In genomic region chr2:205383601-205384000, GRCh38 we compare ENCODE assay signal across 35 cellular contexts.
DNase-seq lines count a peak whose midpoint lies in the region; ATAC-seq, FAIRE-seq and TF ChIP-seq lines count a peak whose summit lies in the region.
"Had no signal": no experiment of that assay in that cellular context is flagged by ENCODE, and none has a peak within 500 bp of the region (broad histone marks: within the 10 kb centered on the region; RNA-seq: fewer than 3 reads in every experiment).

No MANE protein-coding gene starts in this region.

- CTCF ChIA-PET in HepG2 (lab: Yijun Ruan, JAX; ENCODE audit: low intra/inter-chr PET ratio, low total read pairs): no interaction called here
- CTCF ChIA-PET in SK-N-SH (lab: Yijun Ruan, JAX): interaction anchor here (1.0 kb wide), 1 partner anchor 21 kb away, joined by 3 read pairs; no protein-coding TSS in a partner anchor
- CTCF ChIA-PET in GM12878 (lab: Yijun Ruan, JAX): no interaction called here

- H2AFZ ChIP-seq in HepG2 (ENCODE audit: low read length) (no peak overlapping the region), SK-N-SH (ENCODE audit: low read depth) (no peak overlapping the region), GM12878 (ENCODE audit: control insufficient read depth, low read depth, low read length) (no peak overlapping the region)

- intact Hi-C loops in HepG2 (cut with micrococcal nuclease; ENCODE audit: unreplicated experiment) (no loop called here), right lobe of liver (cut with DNase I) (no loop called here), GM12878 (cut with micrococcal nuclease; ENCODE audit: unreplicated experiment) (no loop called here), testis (cut with DNase I; ENCODE audit: low total_unique reads) (no loop called here)

- RAD21 ChIA-PET in GM12878 (lab: Charles Lee; ENCODE audit: unreplicated experiment): no interaction called here

- TF ChIP-seq CTCF in HepG2 (CRISPR knock-in tag; IDR thresholded peaks at IDR 0.05): no peak
- TF ChIP-seq CTCF in right lobe of liver (IDR thresholded peaks at IDR 0.05): no peak
- TF ChIP-seq CTCF in SK-N-SH (IDR thresholded peaks at IDR 0.05): no peak
- TF ChIP-seq CTCF in GM12878 (IDR thresholded peaks at IDR 0.05 in 2 of 3, conservative IDR thresholded peaks at IDR 0.05 in 1 of 3; ENCODE audit: control insufficient read depth in 2 of 3, extremely low read depth in 1 of 3, insufficient read depth in 1 of 3, low read depth in 3 of 3, low read length in 3 of 3): no peak
- no peak for TF ChIP-seq CTCF in testis (IDR thresholded peaks at IDR 0.05)

- H3K9me3 ChIP-seq in HepG2 (ENCODE audit: low read length) (no peaks in the 10 kb centered on the region), right lobe of liver (no peaks in the 10 kb centered on the region), SK-N-SH (no peaks in the 10 kb centered on the region), GM12878 (replicated peaks; ENCODE audit: control insufficient read depth, insufficient read depth, low read length) (no peaks in the 10 kb centered on the region), testis (no peaks in the 10 kb centered on the region)
- H3K9me3 ChIP-seq: A549; BE2C; BLaER1; BLaER1 treated with 17β-estradiol and CSF1 and Interleukin-3, amounts not matched to agents 10 nM and 100 nM; Caco-2 had no signal

- H3K4me2 ChIP-seq in HepG2 (ENCODE audit: low read depth, low read length): no peak overlapping the region
- H3K4me2 ChIP-seq in SK-N-SH: no peak overlapping the region
- H3K4me2 ChIP-seq in GM12878 (ENCODE audit: control insufficient read depth, insufficient read depth): no peak overlapping the region
- H3K4me2 ChIP-seq: A549; BLaER1; BLaER1 treated with 17β-estradiol and CSF1 and Interleukin-3, amounts not matched to agents 10 nM and 100 nM had no signal

- H3K9me2 ChIP-seq in SK-N-SH: no peaks in the 10 kb centered on the region

- TF ChIP-seq RAD21 in HepG2 (CRISPR knock-in tag; IDR thresholded peaks at IDR 0.05) (no peak), SK-N-SH (IDR thresholded peaks at IDR 0.05; ENCODE audit: low read length) (no peak), GM12878 (IDR thresholded peaks at IDR 0.05; ENCODE audit: insufficient read depth, low read depth, low read length) (no peak)

- no peak for DNase-seq in HepG2 (ENCODE audit: low spot score)
- no peak for DNase-seq in right lobe of liver
- no peak for DNase-seq in SK-N-SH
- DNase-seq in GM12878 (ENCODE audit: low read depth, low spot score): no peak
- DNase-seq in stimulated activated naive CD8-positive, alpha-beta T cell treated with anti-CD3 and anti-CD28 coated beads, Interleukin-15, Interleukin-2, amounts not matched to agents 100 U/mL and 50 U/mL, for 24 hours: no peak
- no peak for DNase-seq in testis
- DNase-seq in NCI-H1436 treated with DMSO at 0.1 percent for 48 hours (lab: John Stamatoyannopoulos, UW): no peak
- DNase-seq: 8988T; ACHN; AML-193; BE2C; C1 segment of cervical spinal cord; Caco-2; Calu3; CD4-positive, alpha-beta memory T cell; CD4-positive, alpha-beta T cell; CD4-positive, CD25-positive, alpha-beta regulatory T cell; CD8-positive, alpha-beta memory T cell; CD8-positive, alpha-beta T cell; COR-L47; DMS 273 treated with DMSO at 0.1 percent for 48 hours; DMS153; DMS53; DMS79; DMS79 treated with DMSO at 0.1 percent for 48 hours; DND-41; EL had no signal

- H3K27me3 ChIP-seq in HepG2 (ENCODE audit: control insufficient read depth in 1 of 2, insufficient read depth in 2 of 2, low read length in 2 of 2) (no peaks in the 10 kb centered on the region), right lobe of liver (no peaks in the 10 kb centered on the region), SK-N-SH (ENCODE audit: insufficient read depth) (no peaks in the 10 kb centered on the region), GM12878 (replicated peaks in 1 of 2; ENCODE audit: control insufficient read depth in 2 of 2, insufficient read depth in 2 of 2, low read length in 1 of 2) (peaks cover 0 to 3% of the 10 kb centered on the region in 2 experiments; a peak in 1 of 4 replicates), testis (no peaks in the 10 kb centered on the region)
- H3K27me3 ChIP-seq: BE2C; BLaER1; BLaER1 treated with 17β-estradiol and CSF1 and Interleukin-3, amounts not matched to agents 10 nM and 100 nM had no signal

- TF ChIP-seq POLR2A in HepG2 (IDR thresholded peaks at IDR 0.05; ENCODE audit: insufficient read depth in 1 of 2, low read depth in 2 of 2, low read length in 2 of 2) (no peak), right lobe of liver (IDR thresholded peaks at IDR 0.05) (no peak), GM12878 (IDR thresholded peaks at IDR 0.05; ENCODE audit: low read depth, low read length) (no peak), testis (IDR thresholded peaks at IDR 0.05) (no peak)

- in situ Hi-C loops in HepG2 (cut with HindIII; ENCODE audit: extremely low pct_ligation_motif_present, low pct_unique_long_range_greater_than_20kb): no loop called here
- in situ Hi-C loops in GM12878 (cut with MboI): no loop called here

- H3K27ac ChIP-seq in HepG2 (ENCODE audit: extremely low read length, insufficient read depth, low read length) (no peak overlapping the region), right lobe of liver (no peak overlapping the region), SK-N-SH (ENCODE audit: low read depth in 2 of 2, low read length in 1 of 2) (peak overlapping the region in 1 of 2 experiments; percentile 60; a peak in 1 of 4 replicates), GM12878 (ENCODE audit: control insufficient read depth, insufficient read depth) (no peak overlapping the region), testis (no peak overlapping the region)
- H3K27ac ChIP-seq: 22Rv1; A549; BLaER1; BLaER1 treated with 17β-estradiol and CSF1 and Interleukin-3, amounts not matched to agents 10 nM and 100 nM; C4-2B had no signal

- H4K20me1 ChIP-seq in HepG2 (ENCODE audit: insufficient read depth, low read length) (no peaks in the 10 kb centered on the region), SK-N-SH (ENCODE audit: insufficient read depth) (no peaks in the 10 kb centered on the region), GM12878 (ENCODE audit: control insufficient read depth, insufficient read depth) (no peaks in the 10 kb centered on the region)
- H4K20me1 ChIP-seq: BLaER1; BLaER1 treated with 17β-estradiol and CSF1 and Interleukin-3, amounts not matched to agents 10 nM and 100 nM had no signal

- BruUV-seq in HepG2 (replicated peaks; lab: Mats Ljungman, UMichigan) (no TSS peak), GM12878 (replicated peaks; lab: Mats Ljungman, UMichigan) (no TSS peak)

- FAIRE-seq in HepG2 (lab: Jason Lieb, UNC) (peak; percentile 34), GM12878 (lab: Jason Lieb, UNC) (peak; percentile 62)
- FAIRE-seq: A204.1, A549, D721Med had no signal

- SMC1A ChIA-PET in GM12878 (lab: Charles Lee; ENCODE audit: uncharacterized antibody, unreplicated experiment): no interaction called here

- H3F3A ChIP-seq in SK-N-SH (replicated peaks; ENCODE audit: insufficient read depth): no peaks in the 10 kb centered on the region

- ATAC-seq in HepG2: no peak
- no peak for ATAC-seq in right lobe of liver
- ATAC-seq in SK-N-SH treated with all-trans-retinoic acid at 6 μM for 48 hours: peak; percentile 55
- no peak for ATAC-seq in GM12878
- ATAC-seq in stimulated activated naive CD8-positive, alpha-beta T cell treated with anti-CD3 and anti-CD28 coated beads, Interleukin-15, Interleukin-2, amounts not matched to agents 100 U/mL and 50 U/mL, for 24 hours: no peak
- ATAC-seq: A549; CD8-positive, alpha-beta T cell had no signal

- no peaks in the 10 kb centered on the region for H3K4me1 ChIP-seq in HepG2 (ENCODE audit: insufficient read depth, low read length)
- no peaks in the 10 kb centered on the region for H3K4me1 ChIP-seq in right lobe of liver
- H3K4me1 ChIP-seq in SK-N-SH (ENCODE audit: control insufficient read depth in 1 of 2, insufficient read depth in 2 of 2, low read depth in 1 of 2, low read length in 1 of 2): peaks cover 3 to 14% of the 10 kb centered on the region in 2 experiments; a peak in 3 of 4 replicates
- H3K4me1 ChIP-seq in GM12878 (ENCODE audit: control insufficient read depth, insufficient read depth, low read length): no peaks in the 10 kb centered on the region
- no peaks in the 10 kb centered on the region for H3K4me1 ChIP-seq in testis
- H3K4me1 ChIP-seq: A549; BLaER1; BLaER1 treated with 17β-estradiol and CSF1 and Interleukin-3, amounts not matched to agents 10 nM and 100 nM had no signal

- H3K36me3 ChIP-seq in HepG2 (replicated peaks in 1 of 2; ENCODE audit: control insufficient read depth in 1 of 2, insufficient read depth in 2 of 2, low read length in 2 of 2) (no peaks in the 10 kb centered on the region), right lobe of liver (no peaks in the 10 kb centered on the region), SK-N-SH (replicated peaks in 1 of 2; ENCODE audit: control insufficient read depth in 1 of 2, insufficient read depth in 2 of 2, low read length in 1 of 2) (no peaks in the 10 kb centered on the region), GM12878 (ENCODE audit: control insufficient read depth in 2 of 2, insufficient read depth in 2 of 2, low read length in 1 of 2) (no peaks in the 10 kb centered on the region), testis (ENCODE audit: low read depth, missing control alignments) (no peaks in the 10 kb centered on the region)
- H3K36me3 ChIP-seq: BE2C; BLaER1; BLaER1 treated with 17β-estradiol and CSF1 and Interleukin-3, amounts not matched to agents 10 nM and 100 nM had no signal

- no peak overlapping the region for H3K4me3 ChIP-seq in HepG2 (replicated peaks in 1 of 3; ENCODE audit: insufficient read depth in 1 of 3, low read depth in 2 of 3, low read length in 3 of 3)
- no peak overlapping the region for H3K4me3 ChIP-seq in right lobe of liver
- no peak overlapping the region for H3K4me3 ChIP-seq in SK-N-SH (ENCODE audit: low read depth in 2 of 2, low read length in 1 of 2)
- H3K4me3 ChIP-seq in GM12878: no peak overlapping the region
- H3K4me3 ChIP-seq in testis: no peak overlapping the region
- H3K4me3 ChIP-seq: A549; BLaER1; BLaER1 treated with 17β-estradiol and CSF1 and Interleukin-3, amounts not matched to agents 10 nM and 100 nM had no signal

- no peak overlapping the region for H3K9ac ChIP-seq in HepG2 (ENCODE audit: insufficient read depth, low read depth, low read length)
- H3K9ac ChIP-seq in SK-N-SH: no peak overlapping the region
- H3K9ac ChIP-seq in GM12878 (ENCODE audit: control insufficient read depth, insufficient read depth, low read length): no peak overlapping the region
- H3K9ac ChIP-seq: BLaER1; BLaER1 treated with 17β-estradiol and CSF1 and Interleukin-3, amounts not matched to agents 10 nM and 100 nM had no signal

- 43% methylated on average over 2 of the region's 2 CpGs for WGBS in HepG2 (ENCODE audit: low lambda C conversion rate)
- WGBS in right lobe of liver (ENCODE audit: insufficient coverage, low coverage, low lambda C conversion rate, missing lambda C conversion rate): 100% methylated on average over 2 of the region's 2 CpGs
- WGBS in SK-N-SH (ENCODE audit: low lambda C conversion rate): 69% methylated on average over 2 of the region's 2 CpGs
- 48% methylated on average over 2 of the region's 2 CpGs for WGBS in GM12878 (ENCODE audit: insufficient coverage, insufficient replicate concordance, low lambda C conversion rate, missing lambda C conversion rate)
- 90 to 95% methylated on average over 2 of the region's 2 CpGs for WGBS in testis, 2 donors

- POLR2A ChIA-PET in HepG2 (lab: Yijun Ruan, JAX) (no interaction called here), SK-N-SH (lab: Yijun Ruan, JAX) (no interaction called here), GM12878 (lab: Charles Lee) (no interaction called here)

- TF ChIP-seq EP300 in HepG2 (IDR thresholded peaks at IDR 0.05; ENCODE audit: low read depth in 2 of 2, low read length in 2 of 2) (no peak), HepG2 (CRISPR knock-in tag; IDR thresholded peaks at IDR 0.05; ENCODE audit: borderline replicate concordance) (no peak), SK-N-SH (IDR thresholded peaks at IDR 0.05; ENCODE audit: borderline replicate concordance in 1 of 2, low read depth in 1 of 2, low read length in 1 of 2) (no peak), GM12878 (IDR thresholded peaks at IDR 0.05; ENCODE audit: borderline replicate concordance in 1 of 2, control insufficient read depth in 1 of 2, low read depth in 2 of 2, low read length in 2 of 2) (no peak)

- H3K79me2 ChIP-seq in HepG2 (ENCODE audit: insufficient read depth, low read length): no peaks in the 10 kb centered on the region
- H3K79me2 ChIP-seq in SK-N-SH (ENCODE audit: insufficient read depth): no peaks in the 10 kb centered on the region
- H3K79me2 ChIP-seq in GM12878 (ENCODE audit: control insufficient read depth, insufficient read depth, low read length): no peaks in the 10 kb centered on the region
